In genomic region chr17:28718990-28719433, GRCh38 we compare ENCODE assay signal across 8 cellular contexts. TPM values are rescaled to one million over a fixed set of nuclear protein-coding genes. Genes with fewer than 3 reads are reported as not detected.
A peak's percentile ranks its signal among the peaks of the same experiment; 100 is the strongest.
DNase-seq lines count a peak whose midpoint lies in the region; ATAC-seq and TF ChIP-seq lines count a peak whose summit lies in the region.

No MANE protein-coding gene starts in this region.

- no peaks in the 10 kb centered on the region for H3K9me3 Mint-ChIP-seq in memory B cell

- H3K27me3 Mint-ChIP-seq in memory B cell: peaks cover 2% of the 10 kb centered on the region

- no peak for DNase-seq in heart right ventricle
- DNase-seq in left cardiac atrium: no peak
- DNase-seq in astrocyte of the cerebellum (ENCODE audit: low read depth): no peak
- no peak for DNase-seq in memory B cell (ENCODE audit: low spot score in 2 of 2)
- no peak for DNase-seq in vagina (ENCODE audit: extremely low spot score in 2 of 2)
- DNase-seq in NCI-H69 (lab: John Stamatoyannopoulos, UW): no peak
- no peak for DNase-seq in NCI-H1105 (lab: John Stamatoyannopoulos, UW)

- peak overlapping the region in 9 of 10 donors; percentile 40 to 95 (median 91) for H3K27ac ChIP-seq in heart right ventricle
- peak overlapping the region; percentile 93 for H3K27ac ChIP-seq in vagina

- intact Hi-C loops in heart right ventricle (cut with DNase I): loop anchor here in 1 of 10 donors (5.0 kb wide), 1 partner anchor 72 kb away; the partner anchor contains the start of gene BLTP2
- intact Hi-C loops in left cardiac atrium (cut with DNase I): no loop called here
- intact Hi-C loops in vagina (cut with DNase I): no loop called here

- H3K9me3 ChIP-seq in heart right ventricle (no peaks in the 10 kb centered on the region), vagina (no peaks in the 10 kb centered on the region)

- TF ChIP-seq POLR2A in vagina (IDR thresholded peaks at IDR 0.05): no peak

- peaks cover 32% of the 10 kb centered on the region for H3K4me1 Mint-ChIP-seq in memory B cell

- H3K27me3 ChIP-seq in heart right ventricle (peaks cover 0 to 13% (median 7%) of the 10 kb centered on the region in 7 donors), vagina (no peaks in the 10 kb centered on the region)

- peak overlapping the region; percentile 99 for H3K27ac Mint-ChIP-seq in memory B cell

- WGBS in heart right ventricle, 2 donors: 33 to 35% methylated on average over 19 of the region's 19 CpGs

- H3K4me3 ChIP-seq in heart right ventricle (peak overlapping the region in 9 of 10 donors; percentile 63 to 93 (median 80)), astrocyte of the cerebellum (ENCODE audit: low read depth, low read length) (peak overlapping the region; percentile 88), vagina (peak overlapping the region; percentile 91 to 98)

- H3K4me3 Mint-ChIP-seq in memory B cell: peak overlapping the region; percentile 99

- peaks cover 18% of the 10 kb centered on the region for H3K36me3 Mint-ChIP-seq in memory B cell

- in situ Hi-C loops in astrocyte of the cerebellum (cut with HindIII; ENCODE audit: low sequenced_read_pairs): no loop called here

- H3K4me1 ChIP-seq in heart right ventricle (peaks cover 17 to 66% (median 53%) of the 10 kb centered on the region in 9 donors), vagina (peaks cover 70% of the 10 kb centered on the region)

- ATAC-seq in heart right ventricle: no peak
- ATAC-seq in left cardiac atrium: no peak
- ATAC-seq in memory B cell (ENCODE audit: low read depth): no peak
- ATAC-seq in GM21619 (IDR thresholded peaks at IDR 0.05; ENCODE audit: unreplicated experiment): no peak

- TF ChIP-seq CTCF in heart right ventricle (IDR thresholded peaks at IDR 0.05) (no peak), astrocyte of the cerebellum (IDR thresholded peaks at IDR 0.05; ENCODE audit: low read depth, low read length, missing control alignments) (no peak), vagina (IDR thresholded peaks at IDR 0.05) (no peak)

- peaks cover 0 to 51% (median 25%) of the 10 kb centered on the region in 9 donors for H3K36me3 ChIP-seq in heart right ventricle
- peaks cover 0 to 35% of the 10 kb centered on the region in 2 donors for H3K36me3 ChIP-seq in vagina

RNA-seq across cellular contexts. Expression of gene RPL23A, which starts 0.8 kb away (rescaled TPM):
- 100 to 1,000 TPM; 807 to 986 (median 861) TPM for total RNA-seq in heart right ventricle
- polyA plus RNA-seq in heart right ventricle: 1,000 to 10,000 TPM in 1 of 2 donors, 100 to 1,000 TPM in 1; 300 to 1,566 TPM
- 100 to 1,000 TPM; 894 to 914 TPM for total RNA-seq in left cardiac atrium
- 600 TPM for total RNA-seq in vagina

RNA-seq across cellular contexts. Expression of gene RAB34, which starts 1.3 kb away (rescaled TPM):
- total RNA-seq in heart right ventricle (10 to 100 TPM in 7 of 10 donors, 1 to 10 TPM in 3; 7.0 to 25.0 (median 10.4) TPM), left cardiac atrium (10 to 100 TPM; 37.2 to 53.8 TPM), vagina (195 TPM)
- polyA plus RNA-seq in heart right ventricle: 10 to 100 TPM; 25.2 to 37.3 TPM

RNA-seq across cellular contexts. Expression of gene TLCD1, which starts 7.0 kb away (rescaled TPM):
- total RNA-seq in heart right ventricle (1 to 10 TPM in 4 of 10 donors, under 1 TPM in 6; 0.36 to 1.8 (median 0.89) TPM), left cardiac atrium (1 to 10 TPM; 3.5 to 3.7 TPM), vagina (2.9 TPM)
- polyA plus RNA-seq in heart right ventricle: 1 to 10 TPM; 3.4 to 9.3 TPM

RNA-seq across cellular contexts. Expression of gene PROCA1, which starts 7.3 kb away (rescaled TPM):
- 1 to 10 TPM in 9 of 10 donors, under 1 TPM in 1; 0.76 to 2.1 (median 1.3) TPM for total RNA-seq in heart right ventricle
- 1 to 10 TPM in 1 of 2 donors, under 1 TPM in 1; 0.74 to 4.9 TPM for polyA plus RNA-seq in heart right ventricle
- 1 to 10 TPM in 1 of 2 donors, under 1 TPM in 1; 0.97 to 1.6 TPM for total RNA-seq in left cardiac atrium
- total RNA-seq in vagina: 1.5 TPM

RNA-seq across cellular contexts. Expression of gene NEK8, which starts 9.6 kb away (rescaled TPM):
- total RNA-seq in heart right ventricle (1 to 10 TPM in 4 of 10 donors, under 1 TPM in 6; 0.38 to 2.8 (median 0.82) TPM), left cardiac atrium (1 to 10 TPM in 1 of 2 donors, under 1 TPM in 1; 0.85 to 1.3 TPM), vagina (0.98 TPM)
- polyA plus RNA-seq in heart right ventricle: 1 to 10 TPM; 1.1 to 1.8 TPM
